Comparison of ENCODE assay signal across 22 cellular contexts in genomic region chr2:128791983-128792315, GRCh38.
DNase-seq lines count a peak whose midpoint lies in the region; ATAC-seq and TF ChIP-seq lines count a peak whose summit lies in the region.
"Had no signal": no experiment of that assay in that cellular context is flagged by ENCODE, and none has a peak within 500 bp of the region (broad histone marks: within the 10 kb centered on the region; RNA-seq: fewer than 3 reads in every experiment).

No MANE protein-coding gene starts in this region.

- intact Hi-C loops in psoas muscle (cut with DNase I): loop anchor here in 1 of 2 donors (5.0 kb wide), 1 partner anchor 450 kb away; no protein-coding TSS in a partner anchor

- H3K4me2 ChIP-seq in Karpas-422 (ENCODE audit: low read depth, low read length, poor library complexity, severe bottlenecking): peak overlapping the region; percentile 55
- H3K4me2 ChIP-seq: KMS-11 had no signal

- H3K4me3 ChIP-seq in Karpas-422 (ENCODE audit: low read length) (peak overlapping the region; percentile 36; the same call in 1 of the 2 replicates), psoas muscle (no peak overlapping the region)
- H3K4me3 ChIP-seq: GM23248, SJSA1 had no signal

- H2AFZ ChIP-seq in Karpas-422 (ENCODE audit: low read length): no peak overlapping the region
- H2AFZ ChIP-seq: GM23248 had no signal

- WGBS in psoas muscle, 3 donors: 75 to 81% (median 80%) methylated on average over 7 of the region's 7 CpGs

- H3K36me3 ChIP-seq in Karpas-422 (ENCODE audit: insufficient read depth, low read length) (no peaks in the 10 kb centered on the region), psoas muscle (ENCODE audit: insufficient read depth in 1 of 2, low read depth in 1 of 2) (no peaks in the 10 kb centered on the region)
- H3K36me3 ChIP-seq: SJSA1 had no signal

- H3K4me1 ChIP-seq in Karpas-422 (ENCODE audit: low read length): peaks cover 32% of the 10 kb centered on the region
- no peaks in the 10 kb centered on the region for H3K4me1 ChIP-seq in psoas muscle
- H3K4me1 ChIP-seq: SJSA1 had no signal

- DNase-seq in Karpas-422 (peak; percentile 57), left lobe of liver (ENCODE audit: low spot score) (peak; percentile 29), retina (peak; percentile 38), NCI-H128 (lab: John Stamatoyannopoulos, UW; ENCODE audit: unreplicated experiment) (no peak), psoas muscle (no peak)
- DNase-seq: Calu3; CD8-positive, alpha-beta memory T cell; DND-41; GM23248; NCI-H1092 treated with DMSO at 0.1 percent for 48 hours; NCI-H1436 treated with DMSO at 0.1 percent for 48 hours; NCI-H187 treated with DMSO at 0.1 percent for 48 hours; NCI-H446 treated with DMSO at 0.1 percent for 48 hours; NCI-H526 treated with DMSO at 0.1 percent for 48 hours; Right ventricle myocardium superior; RPMI8226 had no signal

- no peak for TF ChIP-seq CTCF in psoas muscle (IDR thresholded peaks at IDR 0.05)

- H3K9ac ChIP-seq in Karpas-422 (ENCODE audit: low read length): peak overlapping the region; percentile 63
- H3K9ac ChIP-seq: GM23248, KMS-11 had no signal

- no peaks in the 10 kb centered on the region for H3K79me2 ChIP-seq in Karpas-422 (ENCODE audit: low read length)

- H4K20me1 ChIP-seq in Karpas-422 (ENCODE audit: insufficient read depth, low read depth, low read length): no peaks in the 10 kb centered on the region

- no peaks in the 10 kb centered on the region for H3K9me2 ChIP-seq in Karpas-422 (replicated peaks; ENCODE audit: insufficient read depth, low read length)

- H3K27ac ChIP-seq in Karpas-422 (ENCODE audit: low read length) (peak overlapping the region; percentile 72), psoas muscle (no peak overlapping the region)
- H3K27ac ChIP-seq: GM23248, HL-60, KMS-11, SJSA1 had no signal

- ATAC-seq in GM18511 (IDR thresholded peaks at IDR 0.05; ENCODE audit: unreplicated experiment) (peak; percentile 48), left lobe of liver (no peak), psoas muscle (no peak), HG02852 (IDR thresholded peaks at IDR 0.05; ENCODE audit: unreplicated experiment) (no peak)
- ATAC-seq: HCT116 had no signal

- H3K9me3 ChIP-seq in Karpas-422 (ENCODE audit: low read length) (no peaks in the 10 kb centered on the region), psoas muscle (no peaks in the 10 kb centered on the region)
- H3K9me3 ChIP-seq: SJSA1 had no signal

- no peaks in the 10 kb centered on the region for H3K27me3 ChIP-seq in Karpas-422 (ENCODE audit: low read length)
- no peaks in the 10 kb centered on the region for H3K27me3 ChIP-seq in psoas muscle (ENCODE audit: insufficient read depth in 3 of 3, low read length in 2 of 3)
- H3K27me3 ChIP-seq: SJSA1 had no signal

Comparison
In these comparisons a context has a peak if more than half of its experiments do, and no peak if none do; other contexts are left out.
1. DNase-seq: peak in Karpas-422 (single experiment), left lobe of liver (single experiment) and retina (single experiment); none in NCI-H128 (single experiment) and psoas muscle (0 of 2).